In the genomic region with DNA sequence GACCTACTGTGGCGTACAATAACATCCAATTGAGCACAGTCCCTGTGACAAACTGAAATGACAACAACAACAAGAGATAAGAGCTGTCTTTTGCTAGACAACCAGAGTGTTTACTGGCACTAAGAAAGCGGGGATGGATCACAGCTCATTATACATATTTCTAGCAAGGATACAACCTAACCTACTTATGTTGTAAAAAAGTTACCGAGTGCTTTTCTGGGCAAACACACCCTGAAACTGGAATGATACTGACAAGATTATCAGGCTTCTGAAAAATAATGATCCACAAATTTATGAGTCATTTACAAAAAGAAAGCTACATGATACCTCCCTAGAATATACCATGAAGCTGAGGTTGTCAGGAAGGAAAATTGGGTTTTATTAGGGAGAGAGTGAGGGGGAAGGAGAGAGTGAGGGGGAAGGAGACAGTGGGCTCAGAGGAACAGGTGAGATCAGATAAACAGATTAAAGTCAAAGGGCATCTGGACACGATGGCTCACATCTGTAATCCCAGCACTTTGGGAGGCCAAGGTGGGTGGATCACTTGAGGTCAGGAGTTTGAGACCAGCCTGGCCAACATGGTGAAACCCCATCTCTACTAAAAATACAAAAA, we compare ENCODE assay signal across 24 cellular contexts. TPM values are rescaled to one million over a fixed set of nuclear protein-coding genes. Genes with fewer than 3 reads are reported as not detected.
DNase-seq lines count a peak whose midpoint lies in the region; ATAC-seq and TF ChIP-seq lines count a peak whose summit lies in the region.
"Had no signal": no experiment of that assay in that cellular context is flagged by ENCODE, and none has a peak within 500 bp of the region (broad histone marks: within the 10 kb centered on the region; RNA-seq: fewer than 3 reads in every experiment).

No MANE protein-coding gene starts in this region.

- no peak overlapping the region for H3K23ac ChIP-seq in H9 (ENCODE audit: insufficient read length, low read depth, low read length)

- TF ChIP-seq CTCF in H9 (conservative IDR thresholded peaks at IDR 0.05) = no peak
- no peak for TF ChIP-seq CTCF in SK-N-SH (IDR thresholded peaks at IDR 0.05)
- no peak for TF ChIP-seq CTCF in tibial nerve (IDR thresholded peaks at IDR 0.05)

- H3K4ac ChIP-seq in H9 (ENCODE audit: low read depth, low read length) = no peak overlapping the region

- H2BK12ac ChIP-seq in H9 (ENCODE audit: insufficient read length, low read depth, low read length) = no peak overlapping the region

- no peaks in the 10 kb centered on the region for H3K36me3 ChIP-seq in SK-N-SH (replicated peaks in 1 of 2; ENCODE audit: control insufficient read depth in 1 of 2, insufficient read depth in 2 of 2, low read length in 1 of 2)
- H3K36me3 ChIP-seq in tibial nerve = no peaks in the 10 kb centered on the region
- H3K36me3 ChIP-seq: MG63, SJSA1 had no signal

- no peak overlapping the region for H3T11ph ChIP-seq in H9 (ENCODE audit: low read length)

- H2AK5ac ChIP-seq in H9 (ENCODE audit: insufficient read length, low read length) = no peak overlapping the region

- H3K27ac Mint-ChIP-seq in H9 (peak overlapping the region in 2 of 3 experiments; percentile 1 to 90; a peak in 4 of 7 replicates), memory B cell (peak overlapping the region; percentile 46)
- peak overlapping the region; percentile 43 for H3K27ac Mint-ChIP-seq in stimulated activated memory B cell treated with anti-CD40 and anti-IgM and Interleukin-4, amounts not matched to agents 10 μg/mL and 1 μg/mL and 100 μg/mL, for 72 hours
- H3K27ac Mint-ChIP-seq: CD4-positive, alpha-beta memory T cell had no signal

- H2BK15ac ChIP-seq in H9 (ENCODE audit: low read depth, low read length) = no peak overlapping the region

- H3K79me1 ChIP-seq in H9 (ENCODE audit: insufficient read depth, low read depth, low read length, poor library complexity, severe bottlenecking) = no peaks in the 10 kb centered on the region

- DNase-seq in H9 (no peak), SK-N-SH (no peak), memory B cell (ENCODE audit: low spot score in 2 of 2) (no peak), tibial nerve (ENCODE audit: low spot score in 2 of 2) (no peak), NCI-H1694 (lab: John Stamatoyannopoulos, UW) (no peak)
- DNase-seq in effector CD4-positive, alpha-beta T cell = no peak
- DNase-seq: AML-193; C1 segment of cervical spinal cord; CD4-positive, alpha-beta memory T cell; COR-L47; H7; HFFc6; KG1; MG63; NCI-H1105 treated with DMSO at 0.1 percent for 48 hours; NCI-H146; NCI-H2029 treated with DMSO at 0.1 percent for 48 hours; NCI-H2227 treated with DMSO at 0.1 percent for 48 hours; NCI-H510A; NCI-H748 treated with DMSO at 0.1 percent for 48 hours had no signal

- H3K4me2 ChIP-seq in H9 (ENCODE audit: insufficient read depth, insufficient read length, low read length) (no peak overlapping the region), SK-N-SH (peak overlapping the region; percentile 77; the same call in 1 of the 2 replicates)
- H3K4me2 ChIP-seq: A549 had no signal

- H3K36me3 Mint-ChIP-seq in H9 (ENCODE audit: insufficient read depth in 1 of 3, low read depth in 3 of 3) (0 out of 7 replicates have a peak, but pooled peaks cover 0 to 2% (median 0%) of the 10 kb centered on the region in 3 experiments), memory B cell (peaks cover 30% of the 10 kb centered on the region)
- H3K36me3 Mint-ChIP-seq in stimulated activated memory B cell treated with anti-CD40 and anti-IgM and Interleukin-4, amounts not matched to agents 10 μg/mL and 1 μg/mL and 100 μg/mL, for 72 hours = peaks cover 27% of the 10 kb centered on the region
- H3K36me3 Mint-ChIP-seq: CD4-positive, alpha-beta memory T cell had no signal

- H3F3A ChIP-seq in SK-N-SH (replicated peaks; ENCODE audit: insufficient read depth) = peaks cover 12% of the 10 kb centered on the region

- WGBS in H9 (ENCODE audit: extremely low coverage, insufficient read length, low lambda C conversion rate) = no CpG with 5 or more reads among the region's 4 CpGs
- WGBS in SK-N-SH (ENCODE audit: low lambda C conversion rate) = 92% methylated on average over 4 of the region's 4 CpGs
- 84 to 85% methylated on average over 4 of the region's 4 CpGs for WGBS in tibial nerve, 2 donors

- H4K91ac ChIP-seq in H9 (ENCODE audit: insufficient read length, low read depth, low read length) = no peak overlapping the region

- H3K4me1 Mint-ChIP-seq in H9 = peaks cover 51 to 60% of the 10 kb centered on the region in 2 experiments
- H3K4me1 Mint-ChIP-seq in memory B cell = peaks cover 62% of the 10 kb centered on the region
- peaks cover 86% of the 10 kb centered on the region for H3K4me1 Mint-ChIP-seq in stimulated activated memory B cell treated with anti-CD40 and anti-IgM and Interleukin-4, amounts not matched to agents 10 μg/mL and 1 μg/mL and 100 μg/mL, for 72 hours
- H3K4me1 Mint-ChIP-seq: CD4-positive, alpha-beta memory T cell had no signal

- H3K4me3 Mint-ChIP-seq in H9 (no peak overlapping the region), memory B cell (peak overlapping the region; percentile 11)
- H3K4me3 Mint-ChIP-seq in stimulated activated memory B cell treated with anti-CD40 and anti-IgM and Interleukin-4, amounts not matched to agents 10 μg/mL and 1 μg/mL and 100 μg/mL, for 72 hours = no peak overlapping the region
- H3K4me3 Mint-ChIP-seq: CD4-positive, alpha-beta memory T cell; HFFc6 had no signal

- POLR2A ChIA-PET in SK-N-SH (lab: Yijun Ruan, JAX) = no interaction called here

- H3K4me3 ChIP-seq in SK-N-SH (ENCODE audit: low read depth in 2 of 2, low read length in 1 of 2) (no peak overlapping the region), tibial nerve (no peak overlapping the region)
- H3K4me3 ChIP-seq: A549, GM23248, MG63, SJSA1 had no signal

- no peak overlapping the region for H3K56ac ChIP-seq in H9 (ENCODE audit: insufficient read length, low read depth, low read length)

- ATAC-seq in memory B cell (ENCODE audit: low read depth) = no peak
- ATAC-seq in stimulated activated memory B cell treated with anti-CD40 and anti-IgM and Interleukin-4, amounts not matched to agents 10 μg/mL and 1 μg/mL and 100 μg/mL, for 72 hours = no peak
- ATAC-seq: A549 had no signal

- H3K27me3 ChIP-seq in H9 (ENCODE audit: insufficient read depth, low read length) (no peaks in the 10 kb centered on the region), SK-N-SH (ENCODE audit: insufficient read depth) (no peaks in the 10 kb centered on the region), tibial nerve (no peaks in the 10 kb centered on the region)
- H3K27me3 ChIP-seq: MG63, SJSA1 had no signal

- CTCF ChIA-PET in SK-N-SH (lab: Yijun Ruan, JAX) = interaction anchor here (0.7 kb wide), 2 partner anchors 18 to 208 kb away, joined by 3 read pairs; no protein-coding TSS in a partner anchor

- no peak overlapping the region for H2BK120ac ChIP-seq in H9 (ENCODE audit: low read depth, low read length, poor library complexity, severe bottlenecking)

- H3K9me3 Mint-ChIP-seq in H9 (no peaks in the 10 kb centered on the region; a peak in 1 of 5 replicates), memory B cell (no peaks in the 10 kb centered on the region)
- no peaks in the 10 kb centered on the region for H3K9me3 Mint-ChIP-seq in stimulated activated memory B cell treated with anti-CD40 and anti-IgM and Interleukin-4, amounts not matched to agents 10 μg/mL and 1 μg/mL and 100 μg/mL, for 72 hours
- H3K9me3 Mint-ChIP-seq: HFFc6 had no signal

- no peak overlapping the region for H3K18ac ChIP-seq in H9 (ENCODE audit: insufficient read length, low read depth, low read length)

- H3K79me2 ChIP-seq in H9 (ENCODE audit: insufficient read depth, low read length) = no peaks in the 10 kb centered on the region
- H3K79me2 ChIP-seq in SK-N-SH (ENCODE audit: insufficient read depth) = peaks cover 64% of the 10 kb centered on the region

- H3K23me2 ChIP-seq in H9 (ENCODE audit: insufficient read length, low read depth, low read length, poor library complexity, severe bottlenecking) = no peaks in the 10 kb centered on the region

- H3K4me1 ChIP-seq in H9 (ENCODE audit: insufficient read depth, low read length) = no peaks in the 10 kb centered on the region; the same call in 1 of the 2 replicates
- H3K4me1 ChIP-seq in SK-N-SH (ENCODE audit: control insufficient read depth in 1 of 2, insufficient read depth in 2 of 2, low read depth in 1 of 2, low read length in 1 of 2) = peaks cover 8 to 38% of the 10 kb centered on the region in 2 experiments; a peak in 3 of 4 replicates
- H3K4me1 ChIP-seq in tibial nerve = no peaks in the 10 kb centered on the region
- H3K4me1 ChIP-seq: SJSA1 had no signal

- no peak overlapping the region for H2BK20ac ChIP-seq in H9 (ENCODE audit: low read depth, low read length, poor library complexity, severe bottlenecking)

- no peak overlapping the region for H4K5ac ChIP-seq in H9 (ENCODE audit: insufficient read length, low read depth, low read length)

- no peaks in the 10 kb centered on the region for H3K27me3 Mint-ChIP-seq in H9 (ENCODE audit: low read depth)
- H3K27me3 Mint-ChIP-seq in memory B cell = no peaks in the 10 kb centered on the region
- H3K27me3 Mint-ChIP-seq in stimulated activated memory B cell treated with anti-CD40 and anti-IgM and Interleukin-4, amounts not matched to agents 10 μg/mL and 1 μg/mL and 100 μg/mL, for 72 hours = no peaks in the 10 kb centered on the region

- no peak overlapping the region for H3K14ac ChIP-seq in H9 (ENCODE audit: insufficient read depth, low read length)

- H3K27ac ChIP-seq in H9 (ENCODE audit: insufficient read length, low read depth, low read length) = no peak overlapping the region
- peak overlapping the region in 1 of 2 experiments; percentile 63; a peak in 2 of 4 replicates for H3K27ac ChIP-seq in SK-N-SH (ENCODE audit: low read depth in 2 of 2, low read length in 1 of 2)
- H3K27ac ChIP-seq in tibial nerve = no peak overlapping the region
- H3K27ac ChIP-seq: A549, GM23248, SJSA1 had no signal

- TF ChIP-seq POLR2A in tibial nerve (IDR thresholded peaks at IDR 0.05) = no peak

- H3K9me3 ChIP-seq in H9 (ENCODE audit: control insufficient read depth, low read depth, low read length) (no peaks in the 10 kb centered on the region), SK-N-SH (no peaks in the 10 kb centered on the region), tibial nerve (no peaks in the 10 kb centered on the region)
- H3K9me3 ChIP-seq: A549, MG63, SJSA1 had no signal

- H2AFZ ChIP-seq in H9 (ENCODE audit: low read length) (no peak overlapping the region), SK-N-SH (ENCODE audit: low read depth) (no peak overlapping the region)
- H2AFZ ChIP-seq: GM23248 had no signal

- H3K9ac ChIP-seq in H9 (ENCODE audit: extremely low read depth, insufficient read length, low read length) = no peak overlapping the region
- H3K9ac ChIP-seq in SK-N-SH = 0 out of 2 replicates have a peak overlapping the region, but pooled peaks have one; percentile 13
- H3K9ac ChIP-seq: GM23248 had no signal

- H4K8ac ChIP-seq in H9 (replicated peaks; ENCODE audit: insufficient read length, low read depth, low read length) = no peak overlapping the region

- TF ChIP-seq EP300 in SK-N-SH (IDR thresholded peaks at IDR 0.05; ENCODE audit: borderline replicate concordance in 1 of 2, low read depth in 1 of 2, low read length in 1 of 2) (no peak), tibial nerve (IDR thresholded peaks at IDR 0.05) (no peak)

- H3K9me2 ChIP-seq in SK-N-SH = no peaks in the 10 kb centered on the region

- H4K20me1 ChIP-seq in H9 (ENCODE audit: control insufficient read depth, insufficient read depth, insufficient read length) = no peaks in the 10 kb centered on the region
- no peaks in the 10 kb centered on the region for H4K20me1 ChIP-seq in SK-N-SH (ENCODE audit: insufficient read depth)

- no peak for TF ChIP-seq RAD21 in SK-N-SH (IDR thresholded peaks at IDR 0.05; ENCODE audit: low read length)

- H2BK5ac ChIP-seq in H9 (ENCODE audit: insufficient read length, low read length) = no peak overlapping the region

RNA-seq across cellular contexts. Expression of a gene that starts 20.3 kb away (rescaled TPM):
- 0.63 and 0.86 TPM in 2 replicates for total RNA-seq in H9 (2021)
- polyA plus RNA-seq in SK-N-SH (2012; rRNA removed) = 13.5 and 16.1 TPM in 2 replicates
- polyA plus RNA-seq in SK-N-SH (2012; cell fraction: cytosol; rRNA removed) = 13.1 and 14.6 TPM in 2 replicates
- polyA plus RNA-seq in SK-N-SH (2012; cell fraction: nucleus; rRNA removed) = 9.7 and 12.3 TPM in 2 replicates
- total RNA-seq in tibial nerve = 10 to 100 TPM; 18.4 to 23.7 (median 19.6) TPM

Comparison
In these comparisons a context has a peak if more than half of its experiments do, and no peak if none do; other contexts are left out.
1. RNA of a gene that starts 20.3 kb away (total RNA-seq): 18.4 to 23.7 TPM in tibial nerve; 0.63 to 0.86 TPM in H9; every median in the first group is over 10 times any median in the second.
2. Peak in every context shown above with its lines, with median percentiles within 50 percentile points of each other: H3K27ac Mint-ChIP-seq.